In the genomic region with DNA sequence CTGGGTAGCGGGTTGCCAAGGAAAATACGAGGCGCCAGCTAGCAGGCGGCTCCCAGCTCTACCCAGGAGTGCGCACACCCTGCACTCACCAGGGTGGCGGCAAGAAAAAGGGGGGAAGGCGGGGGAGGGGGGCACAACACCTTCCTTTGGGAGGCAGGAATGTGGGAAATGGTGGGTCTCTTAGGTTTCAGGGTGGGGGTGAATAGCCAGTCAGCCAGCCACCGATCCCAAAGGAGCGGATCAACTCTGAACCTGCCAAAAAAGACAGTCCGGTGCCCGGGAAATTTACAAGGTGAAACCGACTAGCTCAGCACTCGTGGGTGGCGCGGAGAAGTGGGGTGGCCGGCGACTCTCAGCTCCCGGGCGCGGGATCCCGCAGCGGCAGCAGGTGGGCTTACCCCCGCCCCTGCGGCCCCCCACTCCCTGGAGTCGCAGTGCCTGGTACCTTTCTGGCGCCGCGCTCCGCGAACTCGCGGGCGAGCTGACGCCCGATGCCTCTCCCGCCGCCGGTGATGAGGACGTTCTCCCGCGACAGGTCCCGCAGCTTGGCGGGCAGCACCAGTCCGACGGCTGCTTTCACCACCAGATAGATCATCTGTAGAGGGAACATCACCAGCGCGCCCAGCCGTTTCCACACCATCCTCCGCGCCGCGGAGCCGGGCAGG, we compare ENCODE assay signal across 8 cellular contexts. TPM values are rescaled to one million over a fixed set of nuclear protein-coding genes. Genes with fewer than 3 reads are reported as not detected.
DNase-seq lines count a peak whose midpoint lies in the region; ATAC-seq and TF ChIP-seq lines count a peak whose summit lies in the region.

No MANE protein-coding gene starts in this region.

- intact Hi-C loops in tibial artery (cut with DNase I; ENCODE audit: low total_unique reads) = loop anchor here (5.0 to 10.0 kb wide), 3 partner anchors 75 to 215 kb away; no protein-coding TSS in a partner anchor

- H3K27me3 Mint-ChIP-seq in H9 (ENCODE audit: low read depth) = no peaks in the 10 kb centered on the region
- H3K27me3 Mint-ChIP-seq in T-helper 17 cell = no peaks in the 10 kb centered on the region

- H3K56ac ChIP-seq in H9 (ENCODE audit: insufficient read length, low read depth, low read length) (no peak overlapping the region), mesendoderm (ENCODE audit: low read length) (peak overlapping the region; percentile 77)

- H2BK5ac ChIP-seq in H9 (ENCODE audit: insufficient read length, low read length) (no peak overlapping the region), mesendoderm (ENCODE audit: low read length) (no peak overlapping the region)

- H4K5ac ChIP-seq in H9 (ENCODE audit: insufficient read length, low read depth, low read length) (no peak overlapping the region), mesendoderm (ENCODE audit: low read length) (no peak overlapping the region)

- no peaks in the 10 kb centered on the region for H3K79me2 ChIP-seq in H9 (ENCODE audit: insufficient read depth, low read length)
- no peaks in the 10 kb centered on the region for H3K79me2 ChIP-seq in mesendoderm (ENCODE audit: control insufficient read depth, insufficient read depth, low read length)

- H3K4ac ChIP-seq in H9 (ENCODE audit: low read depth, low read length) (no peak overlapping the region), mesendoderm (ENCODE audit: low read depth, low read length) (peak overlapping the region; percentile 77)

- no peaks in the 10 kb centered on the region for H3K79me1 ChIP-seq in H9 (ENCODE audit: insufficient read depth, low read depth, low read length, poor library complexity, severe bottlenecking)
- no peaks in the 10 kb centered on the region for H3K79me1 ChIP-seq in mesendoderm (ENCODE audit: low read length)

- H4K8ac ChIP-seq in H9 (replicated peaks; ENCODE audit: insufficient read length, low read depth, low read length) (no peak overlapping the region), mesendoderm (ENCODE audit: low read depth, low read length) (no peak overlapping the region)

- no peak overlapping the region for H2BK12ac ChIP-seq in H9 (ENCODE audit: insufficient read length, low read depth, low read length)

- peaks cover 25% of the 10 kb centered on the region for H3K23me2 ChIP-seq in H9 (ENCODE audit: insufficient read length, low read depth, low read length, poor library complexity, severe bottlenecking)

- WGBS in H9 (ENCODE audit: extremely low coverage, insufficient read length, low lambda C conversion rate) = no CpG with 5 or more reads among the region's 53 CpGs
- no CpG with 5 or more reads among the region's 53 CpGs for WGBS in mesendoderm (ENCODE audit: extremely low coverage, insufficient coverage, low lambda C conversion rate)

- H4K91ac ChIP-seq in H9 (ENCODE audit: insufficient read length, low read depth, low read length) = no peak overlapping the region

- no peaks in the 10 kb centered on the region for H3K9me3 Mint-ChIP-seq in H9

- no peak overlapping the region; the same call in 1 of the 2 replicates for H3K14ac ChIP-seq in H9 (ENCODE audit: insufficient read depth, low read length)

- no peak overlapping the region for H2BK20ac ChIP-seq in H9 (ENCODE audit: low read depth, low read length, poor library complexity, severe bottlenecking)

- no peaks in the 10 kb centered on the region for H4K20me1 ChIP-seq in H9 (ENCODE audit: control insufficient read depth, insufficient read depth, insufficient read length)

- no peaks in the 10 kb centered on the region for H3K36me3 ChIP-seq in mesendoderm (ENCODE audit: control insufficient read depth, insufficient read depth, low read length)
- peaks cover 0 to 7% (median 0%) of the 10 kb centered on the region in 3 donors for H3K36me3 ChIP-seq in tibial artery

- H3K4me2 ChIP-seq in H9 (ENCODE audit: insufficient read depth, insufficient read length, low read length) = peak overlapping the region; percentile 75
- peak overlapping the region; percentile 88 for H3K4me2 ChIP-seq in mesendoderm (ENCODE audit: low read length)

- H3K9ac ChIP-seq in H9 (ENCODE audit: extremely low read depth, insufficient read length, low read length) (peak overlapping the region; percentile 49), mesendoderm (ENCODE audit: low read length) (peak overlapping the region; percentile 54)

- H3K4me1 ChIP-seq in H9 (ENCODE audit: insufficient read depth, low read length) (peaks cover 2% of the 10 kb centered on the region; the same call in 1 of the 2 replicates), mesendoderm (ENCODE audit: control insufficient read depth, low read depth, low read length) (peaks cover 7% of the 10 kb centered on the region), tibial artery (peaks cover 5 to 73% (median 46%) of the 10 kb centered on the region in 4 donors)

- peaks cover 3 to 31% (median 23%) of the 10 kb centered on the region in 3 experiments; a peak in 6 of 7 replicates for H3K36me3 Mint-ChIP-seq in H9 (ENCODE audit: insufficient read depth in 1 of 3, low read depth in 3 of 3)
- H3K36me3 Mint-ChIP-seq in T-helper 17 cell (ENCODE audit: low read depth) = peaks cover 5% of the 10 kb centered on the region

- H3K23ac ChIP-seq in H9 (ENCODE audit: insufficient read length, low read depth, low read length) = no peak overlapping the region
- H3K23ac ChIP-seq in mesendoderm (ENCODE audit: low read length) = no peak overlapping the region

- TF ChIP-seq CTCF in H9 (conservative IDR thresholded peaks at IDR 0.05) (no peak), coronary artery (IDR thresholded peaks at IDR 0.05) (no peak), tibial artery (IDR thresholded peaks at IDR 0.05) (no peak)

- no peaks in the 10 kb centered on the region for H3K9me3 ChIP-seq in H9 (ENCODE audit: control insufficient read depth, low read depth, low read length)
- no peaks in the 10 kb centered on the region for H3K9me3 ChIP-seq in T-helper 17 cell (ENCODE audit: control insufficient read depth, low read length, poor library complexity, severe bottlenecking)
- no peaks in the 10 kb centered on the region for H3K9me3 ChIP-seq in tibial artery

- ATAC-seq in T-helper 17 cell (no peak), HG03108 (IDR thresholded peaks at IDR 0.05; ENCODE audit: unreplicated experiment) (no peak), HG03378 (IDR thresholded peaks at IDR 0.05; ENCODE audit: unreplicated experiment) (no peak)

- H3K4me1 Mint-ChIP-seq in H9 (peaks cover 64% of the 10 kb centered on the region in 2 experiments), T-helper 17 cell (peaks cover 57% of the 10 kb centered on the region)

- H2AK5ac ChIP-seq in H9 (ENCODE audit: insufficient read length, low read length) (no peak overlapping the region), mesendoderm (ENCODE audit: low read length) (no peak overlapping the region)

- H2BK15ac ChIP-seq in H9 (ENCODE audit: low read depth, low read length) (no peak overlapping the region), mesendoderm (replicated peaks; ENCODE audit: low read depth) (no peak overlapping the region)

- H3K18ac ChIP-seq in H9 (ENCODE audit: insufficient read length, low read depth, low read length) (peak overlapping the region; percentile 1), mesendoderm (ENCODE audit: low read length) (peak overlapping the region; percentile 72)

- H3K4me3 Mint-ChIP-seq in H9 = peak overlapping the region; percentile 96 to 98
- peak overlapping the region; percentile 98 for H3K4me3 Mint-ChIP-seq in T-helper 17 cell

- H3T11ph ChIP-seq in H9 (ENCODE audit: low read length) = no peak overlapping the region

- peak overlapping the region; percentile 97 for H3K4me3 ChIP-seq in coronary artery
- H3K4me3 ChIP-seq in mesendoderm (ENCODE audit: low read length) = peak overlapping the region; percentile 35
- H3K4me3 ChIP-seq in tibial artery = peak overlapping the region; percentile 85 to 92

- H3K27me3 ChIP-seq in H9 (ENCODE audit: insufficient read depth, low read length) (no peaks in the 10 kb centered on the region), mesendoderm (ENCODE audit: insufficient read depth, low read length, poor library complexity) (no peaks in the 10 kb centered on the region), tibial artery (no peaks in the 10 kb centered on the region)

- no peak overlapping the region for H2AFZ ChIP-seq in H9 (ENCODE audit: low read length)

- H3K27ac Mint-ChIP-seq in H9 (peak overlapping the region; percentile 96 to 99 (median 98)), T-helper 17 cell (peak overlapping the region; percentile 96)

- no peak overlapping the region for H2BK120ac ChIP-seq in H9 (ENCODE audit: low read depth, low read length, poor library complexity, severe bottlenecking)
- H2BK120ac ChIP-seq in mesendoderm (ENCODE audit: low read depth, low read length) = peak overlapping the region; percentile 30

- H3K27ac ChIP-seq in H9 (ENCODE audit: insufficient read length, low read depth, low read length) (no peak overlapping the region), coronary artery (peak overlapping the region; percentile 98 to 99), mesendoderm (ENCODE audit: low read depth, low read length) (peak overlapping the region; percentile 68), tibial artery (peak overlapping the region; percentile 99)

- DNase-seq in H9 (no peak), T-helper 17 cell (peak in 1 of 3 donors; percentile 17), coronary artery (ENCODE audit: low spot score) (no peak), mesendoderm (no peak), tibial artery (peak in 1 of 2 donors; percentile 83), A172 (ENCODE audit: low spot score) (no peak)

RNA-seq across cellular contexts. Expression of gene DHRS3, which starts 1.2 kb away (rescaled TPM):
- 52.2 and 54.5 TPM in 2 replicates for total RNA-seq in H9 (2021)
- total RNA-seq in T-helper 17 cell = 10 to 100 TPM; 31.0 to 38.3 TPM
- polyA plus RNA-seq in mesendoderm (2013, experiment 1 of 2) = 2.5 TPM
- polyA plus RNA-seq in mesendoderm (2013, experiment 2 of 2) = 2.8 TPM
- not detected in 2 replicates for total RNA-seq in A172 (2014; rRNA removed; shearing (Covaris generic))

RNA-seq across cellular contexts. Expression of gene AADACL4, which starts 27.0 kb away (rescaled TPM):
- total RNA-seq in H9 (2021) (not detected in 2 replicates), T-helper 17 cell (not detected)
- polyA plus RNA-seq in mesendoderm (2013, experiment 1 of 2) = not detected
- not detected for polyA plus RNA-seq in mesendoderm (2013, experiment 2 of 2)
- not detected in 2 replicates for total RNA-seq in A172 (2014; rRNA removed; shearing (Covaris generic))

Comparison
In these comparisons a context has a peak if more than half of its experiments do, and no peak if none do; other contexts are left out.
1. H3K4me3 ChIP-seq: peak in every context shown above with its lines; median percentile 97 in coronary artery; 88 in tibial artery; 35 in mesendoderm.
2. RNA of gene DHRS3, which starts 1.2 kb away (total RNA-seq): 52.2 to 54.5 TPM in H9 and 31.0 to 38.3 TPM in T-helper 17 cell; not detected in A172; every median in the first group is over 10 times any median in the second.